8 cellular contexts compared by ENCODE assay signal in the genomic region with DNA sequence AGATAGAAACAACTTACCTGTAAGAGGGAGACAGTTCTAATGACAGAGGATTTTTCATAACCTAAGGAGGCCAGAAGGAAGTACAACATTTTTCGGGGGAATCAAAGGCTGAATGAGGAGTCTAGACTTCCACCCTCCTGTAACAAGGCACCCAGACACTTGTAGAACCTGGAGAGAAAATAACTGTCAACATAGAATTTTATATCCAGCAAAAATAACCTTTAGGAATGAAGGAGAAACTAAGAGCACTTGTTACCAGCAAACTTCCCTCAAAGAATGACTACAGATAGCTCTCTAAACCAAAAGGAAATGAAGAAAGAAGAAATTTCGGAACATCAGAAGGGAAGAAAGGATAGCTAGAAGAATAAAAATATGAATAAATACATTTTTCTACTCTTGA. TPM values are rescaled to one million over a fixed set of nuclear protein-coding genes. Genes with fewer than 3 reads are reported as not detected.
"Had no signal": no experiment of that assay in that cellular context is flagged by ENCODE, and none has a peak within 500 bp of the region (broad histone marks: within the 10 kb centered on the region; RNA-seq: fewer than 3 reads in every experiment).

No MANE protein-coding gene starts in this region.

- H3K4me2 ChIP-seq: GM23338 had no signal

- H2AFZ ChIP-seq: GM23338 had no signal

- FAIRE-seq: H1, H54 had no signal

- DNase-seq: H9, HCEC 1CT, IMR-90, KBM-7 had no signal

- H3K4me3 Mint-ChIP-seq: GM23338, H9 had no signal

- ATAC-seq: GM23338 had no signal

- H3K27ac Mint-ChIP-seq: GM23338, H9 had no signal

- H3K27ac ChIP-seq: HL-60 had no signal

- H3K4me1 Mint-ChIP-seq: GM23338, H9 had no signal

- H3K4me3 ChIP-seq: GM23338 had no signal

RNA-seq across cellular contexts. Expression of a gene that starts 25.9 kb away (rescaled TPM):
- total RNA-seq: H9 had no signal
